In the genomic region with DNA sequence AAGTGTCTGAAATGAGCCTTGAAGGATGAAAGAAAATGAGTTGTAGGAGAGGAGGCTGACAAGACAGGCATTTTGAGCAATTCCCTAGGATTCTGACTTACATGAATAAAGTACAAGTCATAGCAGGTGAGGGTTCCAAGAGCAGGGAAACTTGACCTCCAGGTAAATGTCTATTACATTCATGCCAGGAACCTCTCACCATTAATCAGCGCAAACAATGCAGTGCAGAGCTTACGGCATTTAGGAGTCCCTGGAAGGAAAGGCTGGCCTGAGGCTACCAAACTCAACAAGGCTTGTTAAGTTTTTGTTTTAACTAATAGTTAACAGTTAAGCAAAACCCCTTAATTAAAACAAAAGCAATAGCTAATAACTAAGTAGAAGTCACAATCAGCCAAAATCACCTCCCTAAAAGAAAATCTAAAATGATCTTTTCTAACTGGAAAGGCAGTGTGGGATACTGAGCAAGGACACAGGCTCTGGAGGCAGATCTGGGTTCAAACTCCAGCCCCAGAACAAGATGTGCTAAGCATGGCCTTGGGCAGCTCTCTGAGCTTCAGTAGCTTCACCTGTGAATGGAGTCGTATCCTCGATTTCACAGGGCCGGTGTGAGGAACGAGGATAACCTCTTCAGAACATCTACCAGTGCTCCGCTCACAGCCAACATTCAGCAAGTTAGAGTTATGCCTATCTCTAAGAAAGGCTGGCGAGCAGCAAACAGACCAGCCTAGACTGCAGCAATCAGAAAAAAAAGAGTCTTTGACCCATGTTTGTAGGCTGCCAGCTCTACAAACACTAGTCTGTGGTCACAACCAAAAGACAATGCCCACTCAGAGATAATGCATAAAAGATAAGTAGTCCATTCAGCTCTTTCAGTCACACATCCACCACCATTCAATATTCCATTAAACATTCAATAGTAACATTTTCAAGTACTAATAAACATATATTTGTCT, we compare ENCODE assay signal across 2 cellular contexts.
TF ChIP-seq lines count a peak whose summit lies in the region.

No MANE protein-coding gene starts in this region.

TF ChIP-seq in HEK293, 187 proteins besides CTCF, POLR2A, EP300 and RAD21:
- TF ChIP-seq ZNF707 (tag by site-specific recombination; IDR thresholded peaks at IDR 0.05) (no peak), ZNF600 (tag by site-specific recombination; IDR thresholded peaks at IDR 0.05) (0 out of 2 replicates have a peak, but pooled peaks have one; percentile 38), ZNF354C (tag by site-specific recombination; IDR thresholded peaks at IDR 0.05; ENCODE audit: borderline replicate concordance, low read depth) (no peak), ZNF10 (tag by site-specific recombination; IDR thresholded peaks at IDR 0.05) (0 out of 2 replicates have a peak, but pooled peaks have one; percentile 33), ZBTB17 (tag by site-specific recombination; IDR thresholded peaks at IDR 0.05) (peak; percentile 81)

TF ChIP-seq in GM12878, 131 proteins besides CTCF, POLR2A, EP300 and RAD21:
- TF ChIP-seq PAX8 (IDR thresholded peaks at IDR 0.05) (no peak), ZNF217 (IDR thresholded peaks at IDR 0.05) (no peak), YY1 (IDR thresholded peaks at IDR 0.05; ENCODE audit: low read depth, low read length) (no peak), CBX5 (IDR thresholded peaks at IDR 0.05; ENCODE audit: low read depth) (no peak), HCFC1 (IDR thresholded peaks at IDR 0.05; ENCODE audit: low read length) (no peak), NFYA (IDR thresholded peaks at IDR 0.05; ENCODE audit: borderline replicate concordance, low read depth, low read length) (no peak), MXI1 (IDR thresholded peaks at IDR 0.05; ENCODE audit: low read depth, low read length) (no peak), GATAD2B (conservative IDR thresholded peaks at IDR 0.05; ENCODE audit: low read depth) (no peak), BHLHE40 (IDR thresholded peaks at IDR 0.05; ENCODE audit: borderline replicate concordance in 1 of 2, low read depth in 2 of 2, low read length in 1 of 2) (no peak), SUPT20H (IDR thresholded peaks at IDR 0.05; ENCODE audit: borderline replicate concordance, control insufficient read depth, low read depth, low read length) (no peak), BCL11A (IDR thresholded peaks at IDR 0.05; ENCODE audit: low read depth, low read length) (no peak), SREBF1 (IDR thresholded peaks at IDR 0.05; ENCODE audit: low read length) (no peak), SIX5 (IDR thresholded peaks at IDR 0.05; ENCODE audit: low read depth, low read length, severe bottlenecking) (no peak), SP1 (IDR thresholded peaks at IDR 0.05; ENCODE audit: low read depth, low read length) (no peak), HDGF (IDR thresholded peaks at IDR 0.05) (no peak)
- TF ChIP-seq, protein P1, sequence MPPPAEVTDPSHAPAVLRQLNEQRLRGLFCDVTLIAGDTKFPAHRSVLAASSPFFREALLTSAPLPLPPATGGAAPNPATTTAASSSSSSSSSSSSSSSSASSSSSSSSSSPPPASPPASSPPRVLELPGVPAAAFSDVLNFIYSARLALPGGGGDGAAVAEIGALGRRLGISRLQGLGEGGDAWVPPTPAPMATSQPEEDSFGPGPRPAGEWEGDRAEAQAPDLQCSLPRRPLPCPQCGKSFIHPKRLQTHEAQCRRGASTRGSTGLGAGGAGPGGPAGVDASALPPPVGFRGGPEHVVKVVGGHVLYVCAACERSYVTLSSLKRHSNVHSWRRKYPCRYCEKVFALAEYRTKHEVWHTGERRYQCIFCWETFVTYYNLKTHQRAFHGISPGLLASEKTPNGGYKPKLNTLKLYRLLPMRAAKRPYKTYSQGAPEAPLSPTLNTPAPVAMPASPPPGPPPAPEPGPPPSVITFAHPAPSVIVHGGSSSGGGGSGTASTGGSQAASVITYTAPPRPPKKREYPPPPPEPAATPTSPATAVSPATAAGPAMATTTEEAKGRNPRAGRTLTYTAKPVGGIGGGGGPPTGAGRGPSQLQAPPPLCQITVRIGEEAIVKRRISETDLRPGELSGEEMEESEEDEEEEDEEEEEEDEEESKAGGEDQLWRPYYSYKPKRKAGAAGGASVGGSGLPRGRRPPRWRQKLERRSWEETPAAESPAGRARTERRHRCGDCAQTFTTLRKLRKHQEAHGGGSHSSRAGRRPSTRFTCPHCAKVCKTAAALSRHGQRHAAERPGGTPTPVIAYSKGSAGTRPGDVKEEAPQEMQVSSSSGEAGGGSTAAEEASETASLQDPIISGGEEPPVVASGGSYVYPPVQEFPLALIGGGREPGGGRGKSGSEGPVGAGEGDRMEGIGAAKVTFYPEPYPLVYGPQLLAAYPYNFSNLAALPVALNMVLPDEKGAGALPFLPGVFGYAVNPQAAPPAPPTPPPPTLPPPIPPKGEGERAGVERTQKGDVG (CRISPR knock-in tag; IDR thresholded peaks at IDR 0.05) = no peak
- TF ChIP-seq, protein P2, sequence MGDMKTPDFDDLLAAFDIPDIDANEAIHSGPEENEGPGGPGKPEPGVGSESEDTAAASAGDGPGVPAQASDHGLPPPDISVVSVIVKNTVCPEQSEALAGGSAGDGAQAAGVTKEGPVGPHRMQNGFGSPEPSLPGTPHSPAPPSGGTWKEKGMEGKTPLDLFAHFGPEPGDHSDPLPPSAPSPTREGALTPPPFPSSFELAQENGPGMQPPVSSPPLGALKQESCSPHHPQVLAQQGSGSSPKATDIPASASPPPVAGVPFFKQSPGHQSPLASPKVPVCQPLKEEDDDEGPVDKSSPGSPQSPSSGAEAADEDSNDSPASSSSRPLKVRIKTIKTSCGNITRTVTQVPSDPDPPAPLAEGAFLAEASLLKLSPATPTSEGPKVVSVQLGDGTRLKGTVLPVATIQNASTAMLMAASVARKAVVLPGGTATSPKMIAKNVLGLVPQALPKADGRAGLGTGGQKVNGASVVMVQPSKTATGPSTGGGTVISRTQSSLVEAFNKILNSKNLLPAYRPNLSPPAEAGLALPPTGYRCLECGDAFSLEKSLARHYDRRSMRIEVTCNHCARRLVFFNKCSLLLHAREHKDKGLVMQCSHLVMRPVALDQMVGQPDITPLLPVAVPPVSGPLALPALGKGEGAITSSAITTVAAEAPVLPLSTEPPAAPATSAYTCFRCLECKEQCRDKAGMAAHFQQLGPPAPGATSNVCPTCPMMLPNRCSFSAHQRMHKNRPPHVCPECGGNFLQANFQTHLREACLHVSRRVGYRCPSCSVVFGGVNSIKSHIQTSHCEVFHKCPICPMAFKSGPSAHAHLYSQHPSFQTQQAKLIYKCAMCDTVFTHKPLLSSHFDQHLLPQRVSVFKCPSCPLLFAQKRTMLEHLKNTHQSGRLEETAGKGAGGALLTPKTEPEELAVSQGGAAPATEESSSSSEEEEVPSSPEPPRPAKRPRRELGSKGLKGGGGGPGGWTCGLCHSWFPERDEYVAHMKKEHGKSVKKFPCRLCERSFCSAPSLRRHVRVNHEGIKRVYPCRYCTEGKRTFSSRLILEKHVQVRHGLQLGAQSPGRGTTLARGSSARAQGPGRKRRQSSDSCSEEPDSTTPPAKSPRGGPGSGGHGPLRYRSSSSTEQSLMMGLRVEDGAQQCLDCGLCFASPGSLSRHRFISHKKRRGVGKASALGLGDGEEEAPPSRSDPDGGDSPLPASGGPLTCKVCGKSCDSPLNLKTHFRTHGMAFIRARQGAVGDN (IDR thresholded peaks at IDR 0.05) = no peak
- TF ChIP-seq, protein P3, sequence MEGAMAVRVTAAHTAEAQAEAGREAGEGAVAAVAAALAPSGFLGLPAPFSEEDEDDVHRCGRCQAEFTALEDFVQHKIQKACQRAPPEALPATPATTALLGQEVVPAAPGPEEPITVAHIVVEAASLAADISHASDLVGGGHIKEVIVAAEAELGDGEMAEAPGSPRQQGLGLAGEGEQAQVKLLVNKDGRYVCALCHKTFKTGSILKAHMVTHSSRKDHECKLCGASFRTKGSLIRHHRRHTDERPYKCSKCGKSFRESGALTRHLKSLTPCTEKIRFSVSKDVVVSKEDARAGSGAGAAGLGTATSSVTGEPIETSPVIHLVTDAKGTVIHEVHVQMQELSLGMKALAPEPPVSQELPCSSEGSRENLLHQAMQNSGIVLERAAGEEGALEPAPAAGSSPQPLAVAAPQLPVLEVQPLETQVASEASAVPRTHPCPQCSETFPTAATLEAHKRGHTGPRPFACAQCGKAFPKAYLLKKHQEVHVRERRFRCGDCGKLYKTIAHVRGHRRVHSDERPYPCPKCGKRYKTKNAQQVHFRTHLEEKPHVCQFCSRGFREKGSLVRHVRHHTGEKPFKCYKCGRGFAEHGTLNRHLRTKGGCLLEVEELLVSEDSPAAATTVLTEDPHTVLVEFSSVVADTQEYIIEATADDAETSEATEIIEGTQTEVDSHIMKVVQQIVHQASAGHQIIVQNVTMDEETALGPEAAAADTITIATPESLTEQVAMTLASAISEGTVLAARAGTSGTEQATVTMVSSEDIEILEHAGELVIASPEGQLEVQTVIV (IDR thresholded peaks at IDR 0.05; ENCODE audit: borderline replicate concordance, partially characterized antibody) = no peak
- TF ChIP-seq, protein P4, sequence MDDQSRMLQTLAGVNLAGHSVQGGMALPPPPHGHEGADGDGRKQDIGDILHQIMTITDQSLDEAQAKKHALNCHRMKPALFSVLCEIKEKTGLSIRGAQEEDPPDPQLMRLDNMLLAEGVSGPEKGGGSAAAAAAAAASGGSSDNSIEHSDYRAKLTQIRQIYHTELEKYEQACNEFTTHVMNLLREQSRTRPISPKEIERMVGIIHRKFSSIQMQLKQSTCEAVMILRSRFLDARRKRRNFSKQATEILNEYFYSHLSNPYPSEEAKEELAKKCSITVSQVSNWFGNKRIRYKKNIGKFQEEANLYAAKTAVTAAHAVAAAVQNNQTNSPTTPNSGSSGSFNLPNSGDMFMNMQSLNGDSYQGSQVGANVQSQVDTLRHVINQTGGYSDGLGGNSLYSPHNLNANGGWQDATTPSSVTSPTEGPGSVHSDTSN (IDR thresholded peaks at IDR 0.05; ENCODE audit: insufficient replicate concordance, low read depth, low read length) = no peak
- TF ChIP-seq, protein P5, sequence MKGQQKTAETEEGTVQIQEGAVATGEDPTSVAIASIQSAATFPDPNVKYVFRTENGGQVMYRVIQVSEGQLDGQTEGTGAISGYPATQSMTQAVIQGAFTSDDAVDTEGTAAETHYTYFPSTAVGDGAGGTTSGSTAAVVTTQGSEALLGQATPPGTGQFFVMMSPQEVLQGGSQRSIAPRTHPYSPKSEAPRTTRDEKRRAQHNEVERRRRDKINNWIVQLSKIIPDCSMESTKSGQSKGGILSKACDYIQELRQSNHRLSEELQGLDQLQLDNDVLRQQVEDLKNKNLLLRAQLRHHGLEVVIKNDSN (IDR thresholded peaks at IDR 0.05; ENCODE audit: borderline replicate concordance, extremely low read length, insufficient read depth, low read depth, low read length) = no peak
